1 cellular context compared by ENCODE assay signal in genomic region chr10:114779803-114780609, GRCh38.
TF ChIP-seq lines count a peak whose summit lies in the region.

No MANE protein-coding gene starts in this region.

TF ChIP-seq in HEK293, 187 proteins besides CTCF, POLR2A, EP300 and RAD21 (continued from another document and continues in another):
- TF ChIP-seq ZNF18 (tag by site-specific recombination; IDR thresholded peaks at IDR 0.05) = peak; percentile 89; the same call in 1 of the 2 replicates
- no peak for TF ChIP-seq ZNF747 (tag by site-specific recombination; IDR thresholded peaks at IDR 0.05)
- TF ChIP-seq ZNF654 (tag by site-specific recombination; IDR thresholded peaks at IDR 0.05; ENCODE audit: low read depth) = 0 out of 2 replicates have a peak, but pooled peaks have one; percentile 9
- peak; percentile 58; the same call in 1 of the 2 replicates for TF ChIP-seq ZNF24 (tag by site-specific recombination; IDR thresholded peaks at IDR 0.05)
- TF ChIP-seq IKZF3 (tag by site-specific recombination; IDR thresholded peaks at IDR 0.05) = peak; percentile 51; the same call in 1 of the 2 replicates
- no peak for TF ChIP-seq HIC1 (tag by site-specific recombination; IDR thresholded peaks at IDR 0.05)
- peak; percentile 68 for TF ChIP-seq SP7 (tag by site-specific recombination; IDR thresholded peaks at IDR 0.05)
- TF ChIP-seq ZNF843 (tag by site-specific recombination; IDR thresholded peaks at IDR 0.05) = peak; percentile 90
- TF ChIP-seq, protein P1, sequence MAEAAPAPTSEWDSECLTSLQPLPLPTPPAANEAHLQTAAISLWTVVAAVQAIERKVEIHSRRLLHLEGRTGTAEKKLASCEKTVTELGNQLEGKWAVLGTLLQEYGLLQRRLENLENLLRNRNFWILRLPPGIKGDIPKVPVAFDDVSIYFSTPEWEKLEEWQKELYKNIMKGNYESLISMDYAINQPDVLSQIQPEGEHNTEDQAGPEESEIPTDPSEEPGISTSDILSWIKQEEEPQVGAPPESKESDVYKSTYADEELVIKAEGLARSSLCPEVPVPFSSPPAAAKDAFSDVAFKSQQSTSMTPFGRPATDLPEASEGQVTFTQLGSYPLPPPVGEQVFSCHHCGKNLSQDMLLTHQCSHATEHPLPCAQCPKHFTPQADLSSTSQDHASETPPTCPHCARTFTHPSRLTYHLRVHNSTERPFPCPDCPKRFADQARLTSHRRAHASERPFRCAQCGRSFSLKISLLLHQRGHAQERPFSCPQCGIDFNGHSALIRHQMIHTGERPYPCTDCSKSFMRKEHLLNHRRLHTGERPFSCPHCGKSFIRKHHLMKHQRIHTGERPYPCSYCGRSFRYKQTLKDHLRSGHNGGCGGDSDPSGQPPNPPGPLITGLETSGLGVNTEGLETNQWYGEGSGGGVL (tag by site-specific recombination; IDR thresholded peaks at IDR 0.05) = peak; percentile 22; the same call in 1 of the 2 replicates
- TF ChIP-seq ZNF518A (tag by site-specific recombination; conservative IDR thresholded peaks at IDR 0.05; ENCODE audit: low read depth) = peak; percentile 29; the same call in 1 of the 2 replicates
- TF ChIP-seq ZSCAN30 (tag by site-specific recombination; IDR thresholded peaks at IDR 0.05) = peak; percentile 32; the same call in 1 of the 2 replicates
- 0 out of 2 replicates have a peak, but pooled peaks have one; percentile 37 for TF ChIP-seq ZNF639 (tag by site-specific recombination; IDR thresholded peaks at IDR 0.05)
- no peak for TF ChIP-seq RBAK (tag by site-specific recombination; IDR thresholded peaks at IDR 0.05)
- TF ChIP-seq KLF8 (tag by site-specific recombination; IDR thresholded peaks at IDR 0.05) = 0 out of 2 replicates have a peak, but pooled peaks have one; percentile 22
- peak; percentile 90 for TF ChIP-seq ZFP69B (tag by site-specific recombination; IDR thresholded peaks at IDR 0.05)
- TF ChIP-seq ZBTB21 (tag by site-specific recombination; IDR thresholded peaks at IDR 0.05) = peak; percentile 63
- peak; percentile 93 for TF ChIP-seq FEZF1 (tag by site-specific recombination; IDR thresholded peaks at IDR 0.05)
- TF ChIP-seq GLIS2 (tag by site-specific recombination; IDR thresholded peaks at IDR 0.05) = no peak
- TF ChIP-seq BCL6B (tag by site-specific recombination; IDR thresholded peaks at IDR 0.05) = peak; percentile 99
- TF ChIP-seq, protein P2, sequence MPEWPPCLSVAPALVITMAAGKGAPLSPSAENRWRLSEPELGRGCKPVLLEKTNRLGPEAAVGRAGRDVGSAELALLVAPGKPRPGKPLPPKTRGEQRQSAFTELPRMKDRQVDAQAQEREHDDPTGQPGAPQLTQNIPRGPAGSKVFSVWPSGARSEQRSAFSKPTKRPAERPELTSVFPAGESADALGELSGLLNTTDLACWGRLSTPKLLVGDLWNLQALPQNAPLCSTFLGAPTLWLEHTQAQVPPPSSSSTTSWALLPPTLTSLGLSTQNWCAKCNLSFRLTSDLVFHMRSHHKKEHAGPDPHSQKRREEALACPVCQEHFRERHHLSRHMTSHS (tag by site-specific recombination; IDR thresholded peaks at IDR 0.05) = no peak
- peak; percentile 59 for TF ChIP-seq INSM2 (tag by site-specific recombination; IDR thresholded peaks at IDR 0.05)
- peak; percentile 63; the same call in 1 of the 2 replicates for TF ChIP-seq ZNF2 (tag by site-specific recombination; IDR thresholded peaks at IDR 0.05)
- no peak for TF ChIP-seq ZBTB7A (tag by site-specific recombination; IDR thresholded peaks at IDR 0.05; ENCODE audit: low read depth)
- TF ChIP-seq ZNF580 (tag by site-specific recombination; IDR thresholded peaks at IDR 0.05) = peak; percentile 44; the same call in 1 of the 2 replicates
- peak; percentile 89 for TF ChIP-seq HOXD13 (CRISPR knock-in tag; IDR thresholded peaks at IDR 0.05; ENCODE audit: borderline replicate concordance)
- TF ChIP-seq ZNF692 (tag by site-specific recombination; IDR thresholded peaks at IDR 0.05) = peak; percentile 93
- TF ChIP-seq KLF7 (tag by site-specific recombination; IDR thresholded peaks at IDR 0.05; ENCODE audit: borderline replicate concordance) = peak; percentile 40; the same call in 1 of the 2 replicates
- 0 out of 2 replicates have a peak, but pooled peaks have one; percentile 12 for TF ChIP-seq ZNF768 (tag by site-specific recombination; IDR thresholded peaks at IDR 0.05)
- peak; percentile 90 for TF ChIP-seq KLF10 (tag by site-specific recombination; IDR thresholded peaks at IDR 0.05)
- TF ChIP-seq OSR2 (tag by site-specific recombination; IDR thresholded peaks at IDR 0.05) = peak; percentile 50
- peak; percentile 30; the same call in 1 of the 2 replicates for TF ChIP-seq ZNF10 (tag by site-specific recombination; IDR thresholded peaks at IDR 0.05)
- peak; percentile 91 for TF ChIP-seq ZNF362 (tag by site-specific recombination; IDR thresholded peaks at IDR 0.05)
- no peak for TF ChIP-seq ZNF341 (tag by site-specific recombination; IDR thresholded peaks at IDR 0.05; ENCODE audit: low read depth)
- TF ChIP-seq ZXDB (tag by site-specific recombination; IDR thresholded peaks at IDR 0.05) = peak; percentile 83
- TF ChIP-seq ZNF449 (tag by site-specific recombination; IDR thresholded peaks at IDR 0.05) = 0 out of 2 replicates have a peak, but pooled peaks have one; percentile 35
